ENCODE assay signal across 8 cellular contexts in genomic region chr1:165629848-165630628, GRCh38.
DNase-seq lines count a peak whose midpoint lies in the region; FAIRE-seq and TF ChIP-seq lines count a peak whose summit lies in the region.

No MANE protein-coding gene starts in this region.

- POLR2A ChIA-PET in HEK293 (lab: Yijun Ruan, JAX), result interaction anchor here (1.3 to 1.4 kb wide), 2 partner anchors 32 to 68 kb away, joined by 4 to 7 read pairs; partner anchors contain the start of gene ALDH9A1

- H3K9me3 ChIP-seq in HEK293 (ENCODE audit: control insufficient read depth, insufficient read depth, low read depth, low read length) (no peaks in the 10 kb centered on the region), NT2/D1 (ENCODE audit: insufficient read depth, low read length) (no peaks in the 10 kb centered on the region)

- H3K4me3 ChIP-seq in HEK293 (ENCODE audit: low read depth, low read length) (peak overlapping the region; percentile 84), NT2/D1 (ENCODE audit: insufficient read length, low read depth) (peak overlapping the region; percentile 96), foreskin fibroblast (ENCODE audit: low read depth in 1 of 2, low read length in 2 of 2) (peak overlapping the region; percentile 61 to 98), skin epidermis (peak overlapping the region; percentile 58 to 86 (median 74))

- no peaks in the 10 kb centered on the region for H3K27me3 ChIP-seq in NT2/D1 (ENCODE audit: insufficient read depth, insufficient read length)

- H3K27ac ChIP-seq in HEK293 (ENCODE audit: extremely low read depth, low read depth, low read length), result peak overlapping the region; percentile 83
- peak overlapping the region; percentile 56 to 91 (median 86) for H3K27ac ChIP-seq in skin epidermis

- FAIRE-seq in D721Med (lab: Jason Lieb, UNC), result peak; percentile 38

- no peak for DNase-seq in D721Med (ENCODE audit: insufficient read length, low spot score)
- DNase-seq in NT2/D1 (ENCODE audit: low read depth, low spot score), result peak; percentile 28
- DNase-seq in foreskin fibroblast, result no peak
- DNase-seq in COLO829 (ENCODE audit: low spot score), result no peak
- DNase-seq in HK-2 (ENCODE audit: unreplicated experiment), result no peak
- DNase-seq in GOT3 (lab: John Stamatoyannopoulos, UW), result no peak

- no peaks in the 10 kb centered on the region for H3K36me3 ChIP-seq in HEK293 (ENCODE audit: control insufficient read depth in 2 of 2, insufficient read depth in 1 of 2, low read length in 2 of 2)
- H3K36me3 ChIP-seq in NT2/D1 (ENCODE audit: insufficient read depth, insufficient read length, low read length), result peaks cover 1% of the 10 kb centered on the region

- no peak for TF ChIP-seq CTCF in D721Med (IDR thresholded peaks at IDR 0.05; ENCODE audit: insufficient read depth, missing control alignments)
- TF ChIP-seq CTCF in HEK293 (tag by site-specific recombination; IDR thresholded peaks at IDR 0.05), result no peak
- TF ChIP-seq CTCF in foreskin fibroblast (IDR thresholded peaks at IDR 0.05; ENCODE audit: low read depth, low read length), result no peak

- H3K4me1 ChIP-seq in HEK293 (ENCODE audit: control insufficient read depth, insufficient read depth, low read length) (peaks cover 5% of the 10 kb centered on the region), NT2/D1 (ENCODE audit: insufficient read depth, insufficient read length) (no peaks in the 10 kb centered on the region)

- CTCF ChIA-PET in HEK293 (lab: Yijun Ruan, JAX), result no interaction called here

- peak overlapping the region; percentile 87 for H3K9ac ChIP-seq in NT2/D1 (ENCODE audit: insufficient read length, low read depth)

TF ChIP-seq in HEK293, 187 proteins besides CTCF, POLR2A, EP300 and RAD21:
- TF ChIP-seq ZNF518A (tag by site-specific recombination; conservative IDR thresholded peaks at IDR 0.05; ENCODE audit: low read depth), result no peak
- no peak for TF ChIP-seq ZNF768 (tag by site-specific recombination; IDR thresholded peaks at IDR 0.05)
- 0 out of 2 replicates have a peak, but pooled peaks have one; percentile 20 for TF ChIP-seq ZSCAN16 (tag by site-specific recombination; IDR thresholded peaks at IDR 0.05)
- TF ChIP-seq ZFHX2 (tag by site-specific recombination; conservative IDR thresholded peaks at IDR 0.05), result no peak
- TF ChIP-seq SCRT1 (tag by site-specific recombination; IDR thresholded peaks at IDR 0.05; ENCODE audit: borderline replicate concordance), result no peak
- TF ChIP-seq, protein P1, sequence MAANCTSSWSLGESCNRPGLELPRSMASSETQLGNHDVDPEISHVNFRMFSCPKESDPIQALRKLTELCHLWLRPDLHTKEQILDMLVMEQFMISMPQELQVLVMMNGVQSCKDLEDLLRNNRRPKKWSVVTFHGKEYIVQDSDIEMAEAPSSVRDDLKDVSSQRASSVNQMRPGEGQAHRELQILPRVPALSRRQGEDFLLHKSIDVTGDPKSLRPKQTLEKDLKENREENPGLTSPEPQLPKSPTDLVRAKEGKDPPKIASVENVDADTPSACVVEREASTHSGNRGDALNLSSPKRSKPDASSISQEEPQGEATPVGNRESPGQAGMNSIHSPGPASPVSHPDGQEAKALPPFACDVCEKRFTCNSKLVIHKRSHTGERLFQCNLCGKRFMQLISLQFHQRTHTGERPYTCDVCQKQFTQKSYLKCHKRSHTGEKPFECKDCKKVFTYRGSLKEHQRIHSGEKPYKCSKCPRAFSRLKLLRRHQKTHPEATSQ (tag by site-specific recombination; IDR thresholded peaks at IDR 0.05), result no peak
- TF ChIP-seq ZNF785 (tag by site-specific recombination; IDR thresholded peaks at IDR 0.05), result no peak
- TF ChIP-seq, protein P2, sequence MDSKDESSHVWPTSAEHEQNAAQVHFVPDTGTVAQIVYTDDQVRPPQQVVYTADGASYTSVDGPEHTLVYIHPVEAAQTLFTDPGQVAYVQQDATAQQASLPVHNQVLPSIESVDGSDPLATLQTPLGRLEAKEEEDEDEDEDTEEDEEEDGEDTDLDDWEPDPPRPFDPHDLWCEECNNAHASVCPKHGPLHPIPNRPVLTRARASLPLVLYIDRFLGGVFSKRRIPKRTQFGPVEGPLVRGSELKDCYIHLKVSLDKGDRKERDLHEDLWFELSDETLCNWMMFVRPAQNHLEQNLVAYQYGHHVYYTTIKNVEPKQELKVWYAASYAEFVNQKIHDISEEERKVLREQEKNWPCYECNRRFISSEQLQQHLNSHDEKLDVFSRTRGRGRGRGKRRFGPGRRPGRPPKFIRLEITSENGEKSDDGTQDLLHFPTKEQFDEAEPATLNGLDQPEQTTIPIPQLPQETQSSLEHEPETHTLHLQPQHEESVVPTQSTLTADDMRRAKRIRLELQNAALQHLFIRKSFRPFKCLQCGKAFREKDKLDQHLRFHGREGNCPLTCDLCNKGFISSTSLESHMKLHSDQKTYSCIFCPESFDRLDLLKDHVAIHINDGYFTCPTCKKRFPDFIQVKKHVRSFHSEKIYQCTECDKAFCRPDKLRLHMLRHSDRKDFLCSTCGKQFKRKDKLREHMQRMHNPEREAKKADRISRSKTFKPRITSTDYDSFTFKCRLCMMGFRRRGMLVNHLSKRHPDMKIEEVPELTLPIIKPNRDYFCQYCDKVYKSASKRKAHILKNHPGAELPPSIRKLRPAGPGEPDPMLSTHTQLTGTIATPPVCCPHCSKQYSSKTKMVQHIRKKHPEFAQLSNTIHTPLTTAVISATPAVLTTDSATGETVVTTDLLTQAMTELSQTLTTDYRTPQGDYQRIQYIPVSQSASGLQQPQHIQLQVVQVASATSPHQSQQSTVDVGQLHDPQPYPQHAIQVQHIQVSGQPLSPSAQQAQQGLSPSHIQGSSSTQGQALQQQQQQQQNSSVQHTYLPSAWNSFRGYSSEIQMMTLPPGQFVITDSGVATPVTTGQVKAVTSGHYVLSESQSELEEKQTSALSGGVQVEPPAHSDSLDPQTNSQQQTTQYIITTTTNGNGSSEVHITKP (tag by site-specific recombination; IDR thresholded peaks at IDR 0.05), result peak; percentile 81
- TF ChIP-seq ZXDB (tag by site-specific recombination; IDR thresholded peaks at IDR 0.05), result no peak
- no peak for TF ChIP-seq ZNF169 (tag by site-specific recombination; IDR thresholded peaks at IDR 0.05)
- peak; percentile 91 for TF ChIP-seq ZNF548 (tag by site-specific recombination; IDR thresholded peaks at IDR 0.05)
